Comparison of ENCODE assay signal across 12 cellular contexts in the genomic region with DNA sequence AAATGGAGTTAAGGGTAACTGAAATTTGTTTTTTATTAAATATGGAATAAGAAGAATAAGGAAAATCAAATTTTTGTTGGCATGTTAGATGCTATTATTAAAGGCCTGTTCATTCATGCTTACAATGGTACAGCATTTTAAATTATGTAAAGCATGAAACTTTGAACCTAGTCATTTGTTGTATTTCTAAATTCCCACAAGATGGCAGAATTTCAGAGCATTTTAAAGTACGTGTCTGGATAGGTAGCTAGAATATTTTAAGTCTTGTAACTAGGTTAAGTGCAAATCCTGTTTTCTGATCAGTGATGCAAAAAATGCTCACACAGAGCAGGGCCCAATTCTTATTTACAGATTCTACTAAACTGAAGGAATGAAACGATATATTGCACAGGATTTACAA.
A peak's percentile ranks its signal among the peaks of the same experiment; 100 is the strongest.
DNase-seq lines count a peak whose midpoint lies in the region; ATAC-seq and TF ChIP-seq lines count a peak whose summit lies in the region.
"Had no signal": no experiment of that assay in that cellular context is flagged by ENCODE, and none has a peak within 500 bp of the region (broad histone marks: within the 10 kb centered on the region; RNA-seq: fewer than 3 reads in every experiment).

No MANE protein-coding gene starts in this region.

- H3K9me3 ChIP-seq in SK-N-SH (no peaks in the 10 kb centered on the region), transverse colon (no peaks in the 10 kb centered on the region)
- H3K9me3 ChIP-seq: body of pancreas, gastrocnemius medialis had no signal

- in situ Hi-C loops in transverse colon (cut with MboI; ENCODE audit: low pct_ligation_motif_present in 1 of 4, low pct_unique_long_range_greater_than_20kb in 1 of 4, low sequenced_read_pairs in 3 of 4): no loop called here

- H3F3A ChIP-seq in SK-N-SH (replicated peaks; ENCODE audit: insufficient read depth): no peaks in the 10 kb centered on the region

- no peak overlapping the region for H3K27ac ChIP-seq in SK-N-SH (ENCODE audit: low read depth in 2 of 2, low read length in 1 of 2)
- H3K27ac ChIP-seq in transverse colon: no peak overlapping the region
- H3K27ac ChIP-seq: body of pancreas, gastrocnemius medialis had no signal

- H3K4me3 ChIP-seq in SK-N-SH (ENCODE audit: low read depth in 2 of 2, low read length in 1 of 2) (no peak overlapping the region), transverse colon (no peak overlapping the region)
- H3K4me3 ChIP-seq: body of pancreas, gastrocnemius medialis had no signal

- no peaks in the 10 kb centered on the region for H3K9me2 ChIP-seq in SK-N-SH

- POLR2A ChIA-PET in SK-N-SH (lab: Yijun Ruan, JAX) (no interaction called here), WTC11 (lab: Charles Lee) (no interaction called here)

- no peak for ATAC-seq in SK-N-SH treated with all-trans-retinoic acid at 6 μM for 48 hours
- ATAC-seq in WTC11: no peak
- ATAC-seq in GM21529 (IDR thresholded peaks at IDR 0.05; ENCODE audit: unreplicated experiment): no peak
- ATAC-seq: body of pancreas, gastrocnemius medialis had no signal

- H3K4me2 ChIP-seq in SK-N-SH: no peak overlapping the region

- H3K4me1 ChIP-seq in SK-N-SH (ENCODE audit: control insufficient read depth in 1 of 2, insufficient read depth in 2 of 2, low read depth in 1 of 2, low read length in 1 of 2) (no peaks in the 10 kb centered on the region), transverse colon (no peaks in the 10 kb centered on the region)
- H3K4me1 ChIP-seq: body of pancreas, gastrocnemius medialis had no signal

- no peak for TF ChIP-seq RAD21 in SK-N-SH (IDR thresholded peaks at IDR 0.05; ENCODE audit: low read length)

- DNase-seq in SK-N-SH (no peak), NCI-H146 treated with DMSO at 0.1 percent for 48 hours (lab: John Stamatoyannopoulos, UW; ENCODE audit: unreplicated experiment) (peak; percentile 14), cerebellar cortex (ENCODE audit: low spot score) (peak; percentile 1), transverse colon (no peak), WTC11 (ENCODE audit: low spot score) (no peak), middle frontal gyrus (ENCODE audit: extremely low spot score, low spot score) (no peak)
- DNase-seq: body of pancreas, gastrocnemius medialis, substantia nigra had no signal

- intact Hi-C loops in transverse colon (cut with DNase I; ENCODE audit: low total_unique reads): no loop called here

- H3K4me1 Mint-ChIP-seq in WTC11: no peaks in the 10 kb centered on the region
- H3K4me1 Mint-ChIP-seq: B cell had no signal

- TF ChIP-seq EP300 in SK-N-SH (IDR thresholded peaks at IDR 0.05; ENCODE audit: borderline replicate concordance in 1 of 2, low read depth in 1 of 2, low read length in 1 of 2): no peak
- TF ChIP-seq EP300 in transverse colon (IDR thresholded peaks at IDR 0.05; ENCODE audit: low read depth): no peak

- H3K36me3 Mint-ChIP-seq in WTC11: peaks cover 3% of the 10 kb centered on the region; the same call in 1 of the 2 replicates

- H3K79me2 ChIP-seq in SK-N-SH (ENCODE audit: insufficient read depth): no peaks in the 10 kb centered on the region

- no peaks in the 10 kb centered on the region; the same call in 1 of the 2 replicates for H3K27me3 Mint-ChIP-seq in WTC11 (ENCODE audit: low read depth)
- H3K27me3 Mint-ChIP-seq: B cell had no signal

- TF ChIP-seq CTCF in SK-N-SH (IDR thresholded peaks at IDR 0.05): peak; percentile 19; the same call in 1 of the 2 replicates
- TF ChIP-seq CTCF in transverse colon (IDR thresholded peaks at IDR 0.05): peak in 3 of 5 experiments; percentile 13 to 21 (median 19)
- TF ChIP-seq CTCF in WTC11 (IDR thresholded peaks at IDR 0.05): no peak

- H3K27me3 ChIP-seq in SK-N-SH (ENCODE audit: insufficient read depth) (no peaks in the 10 kb centered on the region), transverse colon (no peaks in the 10 kb centered on the region)
- H3K27me3 ChIP-seq: body of pancreas, gastrocnemius medialis had no signal

- H3K4me3 Mint-ChIP-seq in WTC11: no peak overlapping the region
- H3K4me3 Mint-ChIP-seq: B cell had no signal

- H3K9ac ChIP-seq in SK-N-SH: no peak overlapping the region

- no peak overlapping the region for H2AFZ ChIP-seq in SK-N-SH (ENCODE audit: low read depth)

- CTCF ChIA-PET in SK-N-SH (lab: Yijun Ruan, JAX) (no interaction called here), WTC11 (lab: Charles Lee) (no interaction called here)

- no peak for TF ChIP-seq POLR2A in transverse colon (IDR thresholded peaks at IDR 0.05)

- no peaks in the 10 kb centered on the region for H3K36me3 ChIP-seq in SK-N-SH (replicated peaks in 1 of 2; ENCODE audit: control insufficient read depth in 1 of 2, insufficient read depth in 2 of 2, low read length in 1 of 2)
- no peaks in the 10 kb centered on the region for H3K36me3 ChIP-seq in transverse colon
- H3K36me3 ChIP-seq: gastrocnemius medialis had no signal

- 3% methylated on average over 2 of the region's 2 CpGs for WGBS in SK-N-SH (ENCODE audit: low lambda C conversion rate)
- 17 to 22% methylated on average over 2 of the region's 2 CpGs for WGBS in transverse colon (ENCODE audit: low coverage in 1 of 2), 2 donors

- H3K27ac Mint-ChIP-seq in WTC11: no peak overlapping the region
- H3K27ac Mint-ChIP-seq: B cell had no signal

- no peaks in the 10 kb centered on the region for H4K20me1 ChIP-seq in SK-N-SH (ENCODE audit: insufficient read depth)

- H3K9me3 Mint-ChIP-seq in WTC11: peaks cover 19% of the 10 kb centered on the region

TF ChIP-seq in SK-N-SH, 30 proteins besides CTCF, POLR2A, EP300 and RAD21 (continues in another document):
- TF ChIP-seq, protein P1, sequence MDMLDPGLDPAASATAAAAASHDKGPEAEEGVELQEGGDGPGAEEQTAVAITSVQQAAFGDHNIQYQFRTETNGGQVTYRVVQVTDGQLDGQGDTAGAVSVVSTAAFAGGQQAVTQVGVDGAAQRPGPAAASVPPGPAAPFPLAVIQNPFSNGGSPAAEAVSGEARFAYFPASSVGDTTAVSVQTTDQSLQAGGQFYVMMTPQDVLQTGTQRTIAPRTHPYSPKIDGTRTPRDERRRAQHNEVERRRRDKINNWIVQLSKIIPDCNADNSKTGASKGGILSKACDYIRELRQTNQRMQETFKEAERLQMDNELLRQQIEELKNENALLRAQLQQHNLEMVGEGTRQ (IDR thresholded peaks at IDR 0.05; ENCODE audit: borderline replicate concordance, low read depth, low read length): no peak
- TF ChIP-seq FOSL2 (IDR thresholded peaks at IDR 0.05; ENCODE audit: borderline replicate concordance, low read depth): no peak
- no peak for TF ChIP-seq SMC3 (IDR thresholded peaks at IDR 0.05; ENCODE audit: low read depth, low read length)
- TF ChIP-seq NRF1 (IDR thresholded peaks at IDR 0.05; ENCODE audit: low read depth, low read length): no peak
- no peak for TF ChIP-seq TEAD4 (IDR thresholded peaks at IDR 0.05; ENCODE audit: borderline replicate concordance, insufficient read depth)
- TF ChIP-seq NFIC (IDR thresholded peaks at IDR 0.05; ENCODE audit: borderline replicate concordance): no peak

TF ChIP-seq in SK-N-SH treated with all-trans-retinoic acid at 6 μM for 48 hours, 23 proteins besides CTCF, POLR2A, EP300 and RAD21 (continues in another document):
- TF ChIP-seq TCF4 (CRISPR knock-in tag; IDR thresholded peaks at IDR 0.05; ENCODE audit: borderline replicate concordance) (no peak), RARB (CRISPR knock-in tag; IDR thresholded peaks at IDR 0.05) (no peak), ZNF70 (CRISPR knock-in tag; IDR thresholded peaks at IDR 0.05) (no peak), SNAI2 (CRISPR knock-in tag; IDR thresholded peaks at IDR 0.05) (no peak), CSDC2 (CRISPR knock-in tag; IDR thresholded peaks at IDR 0.05) (no peak), ESRRG (CRISPR knock-in tag; IDR thresholded peaks at IDR 0.05) (no peak)
- TF ChIP-seq, protein P2, sequence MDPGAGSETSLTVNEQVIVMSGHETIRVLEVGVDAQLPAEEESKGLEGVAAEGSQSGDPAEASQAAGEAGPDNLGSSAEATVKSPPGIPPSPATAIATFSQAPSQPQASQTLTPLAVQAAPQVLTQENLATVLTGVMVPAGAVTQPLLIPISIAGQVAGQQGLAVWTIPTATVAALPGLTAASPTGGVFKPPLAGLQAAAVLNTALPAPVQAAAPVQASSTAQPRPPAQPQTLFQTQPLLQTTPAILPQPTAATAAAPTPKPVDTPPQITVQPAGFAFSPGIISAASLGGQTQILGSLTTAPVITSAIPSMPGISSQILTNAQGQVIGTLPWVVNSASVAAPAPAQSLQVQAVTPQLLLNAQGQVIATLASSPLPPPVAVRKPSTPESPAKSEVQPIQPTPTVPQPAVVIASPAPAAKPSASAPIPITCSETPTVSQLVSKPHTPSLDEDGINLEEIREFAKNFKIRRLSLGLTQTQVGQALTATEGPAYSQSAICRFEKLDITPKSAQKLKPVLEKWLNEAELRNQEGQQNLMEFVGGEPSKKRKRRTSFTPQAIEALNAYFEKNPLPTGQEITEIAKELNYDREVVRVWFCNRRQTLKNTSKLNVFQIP (CRISPR knock-in tag; IDR thresholded peaks at IDR 0.05; ENCODE audit: borderline replicate concordance, low read depth): no peak

TF ChIP-seq in WTC11, 78 proteins besides CTCF, POLR2A, EP300 and RAD21 (continues in another document):
- TF ChIP-seq, protein P3, sequence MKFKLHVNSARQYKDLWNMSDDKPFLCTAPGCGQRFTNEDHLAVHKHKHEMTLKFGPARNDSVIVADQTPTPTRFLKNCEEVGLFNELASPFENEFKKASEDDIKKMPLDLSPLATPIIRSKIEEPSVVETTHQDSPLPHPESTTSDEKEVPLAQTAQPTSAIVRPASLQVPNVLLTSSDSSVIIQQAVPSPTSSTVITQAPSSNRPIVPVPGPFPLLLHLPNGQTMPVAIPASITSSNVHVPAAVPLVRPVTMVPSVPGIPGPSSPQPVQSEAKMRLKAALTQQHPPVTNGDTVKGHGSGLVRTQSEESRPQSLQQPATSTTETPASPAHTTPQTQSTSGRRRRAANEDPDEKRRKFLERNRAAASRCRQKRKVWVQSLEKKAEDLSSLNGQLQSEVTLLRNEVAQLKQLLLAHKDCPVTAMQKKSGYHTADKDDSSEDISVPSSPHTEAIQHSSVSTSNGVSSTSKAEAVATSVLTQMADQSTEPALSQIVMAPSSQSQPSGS (CRISPR knock-in tag; IDR thresholded peaks at IDR 0.05; ENCODE audit: borderline replicate concordance, low read depth): no peak
- TF ChIP-seq SOX15 (CRISPR knock-in tag; IDR thresholded peaks at IDR 0.05) (no peak), MYBL2 (CRISPR knock-in tag; IDR thresholded peaks at IDR 0.05) (no peak), ZNF232 (CRISPR knock-in tag; IDR thresholded peaks at IDR 0.05) (no peak)

Comparison
In these comparisons a context has a peak if more than half of its experiments do, and no peak if none do; other contexts are left out.
1. DNase-seq: peak in NCI-H146 treated with DMSO at 0.1 percent for 48 hours (single experiment) and cerebellar cortex (single experiment); none in SK-N-SH (single experiment), transverse colon (single experiment), WTC11 (single experiment) and middle frontal gyrus (single experiment).